Comparison of ENCODE assay signal across 20 cellular contexts in the genomic region with DNA sequence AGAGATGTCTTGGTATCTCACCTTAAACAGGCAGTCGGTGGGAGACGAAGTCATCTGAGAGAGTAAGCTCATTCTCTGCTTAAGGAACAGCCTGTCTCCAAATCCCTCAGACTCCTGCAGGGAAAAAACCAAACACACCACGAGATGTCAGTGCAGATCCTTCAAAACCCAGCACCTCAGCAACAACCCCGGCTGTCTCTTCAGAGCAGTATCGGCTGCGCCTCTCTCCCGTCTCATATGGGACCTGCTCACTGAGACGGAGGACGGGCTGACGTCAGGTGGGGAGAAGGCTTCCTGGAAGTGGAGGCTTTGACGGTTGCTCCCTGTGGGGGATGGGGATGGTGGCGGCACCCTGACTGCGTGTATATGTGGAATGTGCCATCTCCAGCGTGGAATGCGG. TPM values are rescaled to one million over a fixed set of nuclear protein-coding genes. Genes with fewer than 3 reads are reported as not detected.
"Had no signal": no experiment of that assay in that cellular context is flagged by ENCODE, and none has a peak within 500 bp of the region (broad histone marks: within the 10 kb centered on the region; RNA-seq: fewer than 3 reads in every experiment).

No MANE protein-coding gene starts in this region.

- H3K4me1 ChIP-seq: ascending aorta, esophagus squamous epithelium, gastrocnemius medialis had no signal

- H3K9me3 ChIP-seq: ascending aorta, esophagus squamous epithelium, gastrocnemius medialis, heart left ventricle had no signal

- ATAC-seq: activated CD8-positive, alpha-beta memory T cell treated with anti-CD3 and anti-CD28 coated beads, Interleukin-2, amount 10 ng/mL, durations not matched to agents 7 days and 5 days; activated CD8-positive, alpha-beta T cell treated with anti-CD3 and anti-CD28 coated beads for 36 hours; activated naive CD4-positive, alpha-beta T cell treated with anti-CD3 and anti-CD28 coated beads, Interleukin-2, amount 50 U/mL, for 72 hours; gastrocnemius medialis; left colon; naive thymus-derived CD4-positive, alpha-beta T cell; T-cell had no signal

- H3K27ac ChIP-seq: ascending aorta, brain microvascular endothelial cell, coronary artery, esophagus squamous epithelium, gastrocnemius medialis, heart left ventricle, VCaP had no signal

- H3K4me3 ChIP-seq: ascending aorta, coronary artery, esophagus squamous epithelium, gastrocnemius medialis, heart left ventricle, lung had no signal

- DNase-seq: activated CD4-positive, alpha-beta T cell treated with anti-CD3 and anti-CD28 coated beads, Interleukin-2, amount 10 ng/mL, durations not matched to agents 7 days and 5 days; activated CD4-positive, CD25-positive, alpha-beta regulatory T cell treated with anti-CD3 and anti-CD28 coated beads, Interleukin-2, amount 50 U/mL, for 72 hours; activated CD8-positive, alpha-beta memory T cell treated with anti-CD3 and anti-CD28 coated beads, Interleukin-2, amount 10 ng/mL, durations not matched to agents 7 days and 5 days; activated CD8-positive, alpha-beta T cell treated with anti-CD3 and anti-CD28 coated beads for 36 hours; activated gamma-delta T cell treated with Interleukin-2 at 50 U/mL for 16 hours; brain microvascular endothelial cell; esophagus squamous epithelium; gastrocnemius medialis; heart left ventricle; left colon; naive thymus-derived CD4-positive, alpha-beta T cell; stimulated activated CD4-positive, alpha-beta T cell treated with anti-CD3 and anti-CD28 coated beads, Interleukin-4, amount 100 ng/mL, for 1 hour; stimulated activated naive CD4-positive, alpha-beta T cell treated with Interleukin-2 at 50 U/mL for 16 hours; T-cell had no signal

- H3K27me3 ChIP-seq: ascending aorta, brain microvascular endothelial cell, esophagus squamous epithelium, gastrocnemius medialis, heart left ventricle had no signal

RNA-seq across cellular contexts. Expression of a gene that starts 44.3 kb away (rescaled TPM):
- total RNA-seq: ascending aorta, mesenteric fat pad had no signal
